In genomic region chr2:198374375-198375072, GRCh38 we compare ENCODE assay signal across 8 cellular contexts.
DNase-seq lines count a peak whose midpoint lies in the region; ATAC-seq, FAIRE-seq and TF ChIP-seq lines count a peak whose summit lies in the region.

No MANE protein-coding gene starts in this region.

- intact Hi-C loops in heart right ventricle (cut with DNase I): no loop called here
- intact Hi-C loops in left ventricle myocardium superior (cut with micrococcal nuclease): no loop called here

- H3K9me3 ChIP-seq in heart right ventricle (no peaks in the 10 kb centered on the region), small intestine (ENCODE audit: control insufficient read depth, low read depth) (no peaks in the 10 kb centered on the region), gastroesophageal sphincter (no peaks in the 10 kb centered on the region)

- H3K36me3 ChIP-seq in heart right ventricle (no peaks in the 10 kb centered on the region), small intestine (ENCODE audit: control insufficient read depth in 2 of 2, insufficient read depth in 2 of 2, low read length in 2 of 2) (no peaks in the 10 kb centered on the region), gastroesophageal sphincter (no peaks in the 10 kb centered on the region)

- no peak overlapping the region for H3K27ac ChIP-seq in heart right ventricle
- H3K27ac ChIP-seq in foreskin keratinocyte: no peak overlapping the region
- H3K27ac ChIP-seq in small intestine (ENCODE audit: low read depth in 1 of 2, low read length in 1 of 2): no peak overlapping the region
- no peak overlapping the region for H3K27ac ChIP-seq in gastroesophageal sphincter

- H3K27me3 ChIP-seq in heart right ventricle: peaks cover 0 to 14% (median 2%) of the 10 kb centered on the region in 7 donors
- H3K27me3 ChIP-seq in foreskin keratinocyte: no peaks in the 10 kb centered on the region
- H3K27me3 ChIP-seq in small intestine (ENCODE audit: control insufficient read depth in 2 of 2, insufficient read depth in 2 of 2, low read length in 2 of 2): peaks cover 0 to 1% of the 10 kb centered on the region in 2 donors
- H3K27me3 ChIP-seq in gastroesophageal sphincter: no peaks in the 10 kb centered on the region

- FAIRE-seq in small intestine (lab: Jason Lieb, UNC): no peak

- DNase-seq in heart right ventricle (peak in 1 of 2 donors; percentile 6), left ventricle myocardium superior (no peak), NB4 (ENCODE audit: low read depth) (peak; percentile 79), T1000 (lab: John Stamatoyannopoulos, UW) (peak; percentile 9), foreskin keratinocyte (peak; percentile 20 to 63), small intestine (peak; percentile 55), GM19240 (ENCODE audit: insufficient read length, low spot score) (no peak)

- TF ChIP-seq CTCF in heart right ventricle (IDR thresholded peaks at IDR 0.05) (peak in 8 of 9 donors; percentile 17 to 61 (median 46)), NB4 (IDR thresholded peaks at IDR 0.05; ENCODE audit: low read depth, low read length) (peak; percentile 94), foreskin keratinocyte (conservative IDR thresholded peaks at IDR 0.05) (peak; percentile 90), gastroesophageal sphincter (IDR thresholded peaks at IDR 0.05) (peak in 1 of 4 experiments; percentile 37)

- no peak for TF ChIP-seq EP300 in gastroesophageal sphincter (IDR thresholded peaks at IDR 0.05)

- 35 to 43% methylated on average over 3 of the region's 3 CpGs for WGBS in heart right ventricle, 2 donors
- 9 to 23% (median 18%) methylated on average over 3 of the region's 3 CpGs for whole genome bisulfite sequencing in small intestine, 3 donors
- 14 to 25% methylated on average over 3 of the region's 3 CpGs for WGBS in gastroesophageal sphincter (ENCODE audit: low coverage in 1 of 2), 2 donors

- H3K4me1 ChIP-seq in heart right ventricle: no peaks in the 10 kb centered on the region
- no peaks in the 10 kb centered on the region for H3K4me1 ChIP-seq in foreskin keratinocyte
- no peaks in the 10 kb centered on the region for H3K4me1 ChIP-seq in small intestine (ENCODE audit: control insufficient read depth in 2 of 2, insufficient read depth in 1 of 2, low read depth in 1 of 2, low read length in 1 of 2)
- H3K4me1 ChIP-seq in gastroesophageal sphincter: no peaks in the 10 kb centered on the region

- H3K4me3 ChIP-seq in heart right ventricle (no peak overlapping the region), NB4 (ENCODE audit: low read depth, low read length) (no peak overlapping the region), small intestine (ENCODE audit: low read depth in 1 of 2, low read length in 2 of 2) (no peak overlapping the region), gastroesophageal sphincter (no peak overlapping the region)

- no peak for TF ChIP-seq POLR2A in NB4 (IDR thresholded peaks at IDR 0.05; ENCODE audit: extremely low read depth, insufficient read length)
- no peak for TF ChIP-seq POLR2A in gastroesophageal sphincter (IDR thresholded peaks at IDR 0.05)

- ATAC-seq in heart right ventricle (no peak), left ventricle myocardium superior (no peak), foreskin keratinocyte (peak; percentile 62), gastroesophageal sphincter (no peak)

Comparison
In these comparisons a context has a peak if more than half of its experiments do, and no peak if none do; other contexts are left out.
1. DNase-seq: peak in NB4 (single experiment), T1000 (single experiment), foreskin keratinocyte (2 of 2) and small intestine (single experiment); none in left ventricle myocardium superior (single experiment) and GM19240 (single experiment).